26 cellular contexts compared by ENCODE assay signal in genomic region chr7:69873512-69873911, GRCh38.
"Had no signal": no experiment of that assay in that cellular context is flagged by ENCODE, and none has a peak within 500 bp of the region (broad histone marks: within the 10 kb centered on the region; RNA-seq: fewer than 3 reads in every experiment).

No MANE protein-coding gene starts in this region.

- DNase-seq: activated CD4-positive, alpha-beta T cell treated with anti-CD3 and anti-CD28 coated beads, Interleukin-2, amount 10 ng/mL, durations not matched to agents 24 days and 14 days; activated CD4-positive, CD25-positive, alpha-beta regulatory T cell; activated CD8-positive, alpha-beta T cell treated with anti-CD3 and anti-CD28 coated beads for 36 hours; activated naive CD4-positive, alpha-beta T cell; activated naive CD8-positive, alpha-beta T cell treated with anti-CD3 and anti-CD28 coated beads for 36 hours; activated T-cell treated with anti-CD3 and anti-CD28 coated beads, Interleukin-2, amount 50 U/mL, for 1 hour; amygdala; central memory CD4-positive, alpha-beta T cell; colonic mucosa; endodermal cell; heart right ventricle; midbrain; ovary; psoas muscle; spleen; stimulated activated CD4-positive, alpha-beta T cell treated with anti-CD3 and anti-CD28 coated beads, Interleukin-4, amount 100 ng/mL, for 4 hours; testis; upper lobe of left lung had no signal

- H3K27me3 ChIP-seq: colonic mucosa, heart right ventricle, ovary, spleen, testis, upper lobe of left lung had no signal

- H3K27ac Mint-ChIP-seq: activated CD4-positive, alpha-beta T cell treated with anti-CD3 and anti-CD28 coated beads, Interleukin-2, amount 10 ng/mL, durations not matched to agents 24 days and 14 days; activated CD8-positive, alpha-beta T cell treated with anti-CD3 and anti-CD28 coated beads for 36 hours; activated naive CD8-positive, alpha-beta T cell treated with anti-CD3 and anti-CD28 coated beads for 36 hours; activated T-helper 17 cell treated with anti-CD3 and anti-CD28 coated beads, Interleukin-2, amount 50 U/mL, for 72 hours; endodermal cell; T-helper 2 cell treated with Interferon-gamma antibody and Interleukin-4, amounts not matched to agents 5 μg/mL and 100 μg/mL, for 36 hours had no signal

- H3K4me3 ChIP-seq: colonic mucosa, heart right ventricle, ovary, psoas muscle, spleen, testis, upper lobe of left lung had no signal

- ATAC-seq: activated CD8-positive, alpha-beta T cell treated with anti-CD3 and anti-CD28 coated beads for 36 hours; activated T-helper 17 cell treated with anti-CD3 and anti-CD28 coated beads, Interleukin-2, amount 50 U/mL, for 72 hours; heart right ventricle; left lobe of liver; psoas muscle; sciatic nerve; stimulated activated memory B cell treated with anti-CD40 and anti-IgM and Interleukin-4, amounts not matched to agents 10 μg/mL and 1 μg/mL and 100 μg/mL, for 72 hours had no signal

- H3K9me3 Mint-ChIP-seq: activated CD4-positive, alpha-beta T cell treated with anti-CD3 and anti-CD28 coated beads, Interleukin-2, amount 10 ng/mL, durations not matched to agents 24 days and 14 days; activated CD8-positive, alpha-beta T cell treated with anti-CD3 and anti-CD28 coated beads for 36 hours; activated naive CD8-positive, alpha-beta T cell treated with anti-CD3 and anti-CD28 coated beads for 36 hours; brain; endodermal cell; neural crest cell; T-helper 2 cell treated with Interferon-gamma antibody and Interleukin-4, amounts not matched to agents 5 μg/mL and 100 μg/mL, for 36 hours had no signal

- H3K36me3 ChIP-seq: colonic mucosa, heart right ventricle, ovary, spleen, upper lobe of left lung had no signal

- H3K4me1 ChIP-seq: colonic mucosa, psoas muscle had no signal

- H3K36me3 Mint-ChIP-seq: activated naive CD8-positive, alpha-beta T cell treated with anti-CD3 and anti-CD28 coated beads for 36 hours; brain; stimulated activated memory B cell treated with anti-CD40 and anti-IgM and Interleukin-4, amounts not matched to agents 10 μg/mL and 1 μg/mL and 100 μg/mL, for 72 hours had no signal

- H3K27me3 Mint-ChIP-seq: activated CD4-positive, alpha-beta T cell treated with anti-CD3 and anti-CD28 coated beads, Interleukin-2, amount 10 ng/mL, durations not matched to agents 24 days and 14 days; activated CD8-positive, alpha-beta T cell treated with anti-CD3 and anti-CD28 coated beads for 36 hours; activated naive CD8-positive, alpha-beta T cell treated with anti-CD3 and anti-CD28 coated beads for 36 hours; brain; stimulated activated memory B cell treated with anti-CD40 and anti-IgM and Interleukin-4, amounts not matched to agents 10 μg/mL and 1 μg/mL and 100 μg/mL, for 72 hours had no signal

- H3K4me1 Mint-ChIP-seq: activated CD4-positive, alpha-beta T cell treated with anti-CD3 and anti-CD28 coated beads, Interleukin-2, amount 10 ng/mL, durations not matched to agents 24 days and 14 days; activated naive CD8-positive, alpha-beta T cell treated with anti-CD3 and anti-CD28 coated beads for 36 hours; activated T-helper 17 cell treated with anti-CD3 and anti-CD28 coated beads, Interleukin-2, amount 50 U/mL, for 72 hours had no signal

- H3K4me3 Mint-ChIP-seq: activated CD4-positive, alpha-beta T cell treated with anti-CD3 and anti-CD28 coated beads, Interleukin-2, amount 10 ng/mL, durations not matched to agents 24 days and 14 days; activated CD8-positive, alpha-beta T cell treated with anti-CD3 and anti-CD28 coated beads for 36 hours; activated naive CD8-positive, alpha-beta T cell treated with anti-CD3 and anti-CD28 coated beads for 36 hours; activated T-helper 17 cell treated with anti-CD3 and anti-CD28 coated beads, Interleukin-2, amount 50 U/mL, for 72 hours; brain; endodermal cell; neural crest cell; stimulated activated memory B cell treated with anti-CD40 and anti-IgM and Interleukin-4, amounts not matched to agents 10 μg/mL and 1 μg/mL and 100 μg/mL, for 72 hours; T-helper 2 cell treated with Interferon-gamma antibody and Interleukin-4, amounts not matched to agents 5 μg/mL and 100 μg/mL, for 36 hours had no signal

- H3K9me3 ChIP-seq: colonic mucosa, heart right ventricle, ovary, psoas muscle, spleen, testis, upper lobe of left lung had no signal

- H3K27ac ChIP-seq: colonic mucosa, epithelial cell of prostate, heart right ventricle, ovary, psoas muscle, spleen, testis, upper lobe of left lung had no signal
